In the genomic region with DNA sequence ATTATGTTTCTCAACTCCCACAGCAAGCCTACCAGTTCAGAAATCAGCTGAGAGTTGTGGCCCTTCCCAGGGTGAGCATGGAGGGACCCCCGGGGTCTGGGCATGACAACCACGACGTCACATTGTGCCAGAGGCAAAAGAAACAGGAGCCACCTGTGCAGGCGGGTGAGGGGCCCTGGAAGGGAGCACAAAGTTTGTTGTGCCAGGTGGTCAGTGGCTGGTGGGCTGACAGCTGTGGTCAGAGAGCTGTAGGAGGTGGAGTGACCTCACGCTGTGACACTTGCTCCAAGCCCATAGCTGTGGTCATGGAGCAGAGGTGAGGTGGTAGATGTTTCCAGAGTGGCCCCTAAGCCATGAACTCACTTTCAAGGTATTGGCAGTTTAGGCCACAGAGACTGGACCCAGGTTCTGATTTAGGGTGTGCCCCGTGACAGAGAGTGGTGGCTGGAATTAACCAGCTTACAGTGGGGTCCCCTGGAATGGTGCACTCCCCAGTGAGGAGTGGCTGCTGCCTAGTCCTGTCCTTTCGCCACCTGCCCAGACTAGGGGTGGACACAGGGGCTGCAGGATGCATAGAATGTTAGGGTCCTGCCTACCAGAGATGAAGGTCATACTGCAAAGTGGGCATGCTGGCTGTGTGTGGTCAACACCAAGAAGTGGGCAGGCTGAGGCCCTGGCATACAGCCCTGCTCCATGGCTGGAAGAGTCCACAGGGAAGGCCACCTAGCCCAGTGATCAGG, we compare ENCODE assay signal across 24 cellular contexts.
"Had no signal": no experiment of that assay in that cellular context is flagged by ENCODE, and none has a peak within 500 bp of the region (broad histone marks: within the 10 kb centered on the region; RNA-seq: fewer than 3 reads in every experiment).

No MANE protein-coding gene starts in this region.

- H3K27ac Mint-ChIP-seq: activated CD4-positive, alpha-beta memory T cell treated with anti-CD3 and anti-CD28 coated beads, Interleukin-2, amount 10 ng/mL, durations not matched to agents 7 days and 5 days; activated naive CD4-positive, alpha-beta T cell treated with anti-CD3 and anti-CD28 coated beads, Interleukin-2, amount 10 ng/mL, durations not matched to agents 7 days and 5 days; activated naive CD8-positive, alpha-beta T cell treated with anti-CD3 and anti-CD28 coated beads for 36 hours; activated T-cell treated with anti-CD3 and anti-CD28 coated beads, Interleukin-2, amount 50 U/mL, for 72 hours; activated T-helper 2 cell treated with anti-CD3 and anti-CD28 coated beads, Interferon-gamma antibody, Interleukin-2, Interleukin-4, amounts not matched to agents 10 μg/mL and 5 μg/mL and 100 μg/mL, durations not matched to agents 14 hours and 24 hours and 36 hours; IgD-negative memory B cell; T-cell had no signal

- ATAC-seq: activated T-cell treated with anti-CD3 and anti-CD28 coated beads, Interleukin-2, amount 50 U/mL, for 72 hours; body of pancreas; T-cell had no signal

- FAIRE-seq: TTC549 had no signal

- H3K36me3 Mint-ChIP-seq: activated naive CD4-positive, alpha-beta T cell treated with anti-CD3 and anti-CD28 coated beads, Interleukin-2, amount 10 ng/mL, durations not matched to agents 7 days and 5 days; activated naive CD8-positive, alpha-beta T cell treated with anti-CD3 and anti-CD28 coated beads for 36 hours; IgD-negative memory B cell; T-cell had no signal

- H3K4me3 Mint-ChIP-seq: activated CD4-positive, alpha-beta memory T cell treated with anti-CD3 and anti-CD28 coated beads, Interleukin-2, amount 10 ng/mL, durations not matched to agents 7 days and 5 days; activated naive CD4-positive, alpha-beta T cell treated with anti-CD3 and anti-CD28 coated beads, Interleukin-2, amount 10 ng/mL, durations not matched to agents 7 days and 5 days; activated naive CD8-positive, alpha-beta T cell treated with anti-CD3 and anti-CD28 coated beads for 36 hours; activated T-cell treated with anti-CD3 and anti-CD28 coated beads, Interleukin-2, amount 50 U/mL, for 72 hours; IgD-negative memory B cell; T-cell had no signal

- H3K9me3 ChIP-seq: body of pancreas, Peyer's patch had no signal

- H3K4me3 ChIP-seq: body of pancreas, Peyer's patch had no signal

- H3K27me3 ChIP-seq: body of pancreas, Peyer's patch had no signal

- H3K4me1 Mint-ChIP-seq: activated CD4-positive, alpha-beta memory T cell treated with anti-CD3 and anti-CD28 coated beads, Interleukin-2, amount 10 ng/mL, durations not matched to agents 7 days and 5 days; activated naive CD4-positive, alpha-beta T cell treated with anti-CD3 and anti-CD28 coated beads, Interleukin-2, amount 10 ng/mL, durations not matched to agents 7 days and 5 days; IgD-negative memory B cell; T-cell had no signal

- H3K27ac ChIP-seq: body of pancreas, Peyer's patch, RWPE1, VCaP had no signal

- H3K36me3 ChIP-seq: Peyer's patch had no signal

- DNase-seq: activated CD4-positive, alpha-beta memory T cell treated with anti-CD3 and anti-CD28 coated beads, Interleukin-2, amount 10 ng/mL, durations not matched to agents 7 days and 5 days; activated CD4-positive, alpha-beta T cell treated with anti-CD3 and anti-CD28 coated beads, Interleukin-2, amount 50 U/mL, for 1 hour; activated CD4-positive, CD25-positive, alpha-beta regulatory T cell; activated gamma-delta T cell treated with Interleukin-2 at 50 U/mL for 16 hours; activated naive CD4-positive, alpha-beta T cell treated with anti-CD3 and anti-CD28 coated beads, Interleukin-2, amount 10 ng/mL, durations not matched to agents 7 days and 5 days; activated naive CD8-positive, alpha-beta T cell treated with anti-CD3 and anti-CD28 coated beads for 36 hours; activated T-cell treated with anti-CD3 and anti-CD28 coated beads, Interleukin-2, amount 50 U/mL, for 72 hours; body of pancreas; KG1; NCI-H1048; NCI-H1417 treated with DMSO at 0.1 percent for 48 hours; NCI-H1694; NCI-H2029; NCI-H345; NCI-H526 treated with DMSO at 0.1 percent for 48 hours; Peyer's patch; T-cell; T-helper 2 cell; T1000 had no signal

- H3K9me3 Mint-ChIP-seq: activated CD4-positive, alpha-beta memory T cell treated with anti-CD3 and anti-CD28 coated beads, Interleukin-2, amount 10 ng/mL, durations not matched to agents 7 days and 5 days; activated naive CD4-positive, alpha-beta T cell treated with anti-CD3 and anti-CD28 coated beads, Interleukin-2, amount 10 ng/mL, durations not matched to agents 7 days and 5 days; activated naive CD8-positive, alpha-beta T cell treated with anti-CD3 and anti-CD28 coated beads for 36 hours; activated T-cell treated with anti-CD3 and anti-CD28 coated beads, Interleukin-2, amount 50 U/mL, for 72 hours; activated T-helper 2 cell treated with anti-CD3 and anti-CD28 coated beads, Interferon-gamma antibody, Interleukin-2, Interleukin-4, amounts not matched to agents 10 μg/mL and 5 μg/mL and 100 μg/mL, durations not matched to agents 14 hours and 24 hours and 36 hours; T-cell had no signal
